In genomic region chr2:145961846-145962245, GRCh38 we compare ENCODE assay signal across 20 cellular contexts.
DNase-seq lines count a peak whose midpoint lies in the region; ATAC-seq and TF ChIP-seq lines count a peak whose summit lies in the region.
"Had no signal": no experiment of that assay in that cellular context is flagged by ENCODE, and none has a peak within 500 bp of the region (broad histone marks: within the 10 kb centered on the region; RNA-seq: fewer than 3 reads in every experiment).

No MANE protein-coding gene starts in this region.

- no peak overlapping the region for H2AFZ ChIP-seq in GM23248
- H2AFZ ChIP-seq: GM23338 had no signal

- 31 to 39% methylated on average over 1 of the region's 1 CpG for WGBS in GM23248 (ENCODE audit: low coverage in 1 of 2, low lambda C conversion rate in 2 of 2, missing lambda C conversion rate in 2 of 2), 2 experiments
- WGBS in right lobe of liver (ENCODE audit: insufficient coverage, low coverage, low lambda C conversion rate, missing lambda C conversion rate), result 55% methylated on average over 1 of the region's 1 CpG
- WGBS in spleen, 5 donors, result 65 to 86% (median 75%) methylated on average over 1 of the region's 1 CpG

- H3K9me3 ChIP-seq in GM23248 (ENCODE audit: low read depth), result peaks cover 4% of the 10 kb centered on the region
- no peaks in the 10 kb centered on the region for H3K9me3 ChIP-seq in right lobe of liver
- peaks cover 0 to 45% (median 21%) of the 10 kb centered on the region in 8 donors for H3K9me3 ChIP-seq in spleen

- no peak for TF ChIP-seq CTCF in astrocyte of the spinal cord (IDR thresholded peaks at IDR 0.05; ENCODE audit: low read depth, low read length)
- no peak for TF ChIP-seq CTCF in right lobe of liver (IDR thresholded peaks at IDR 0.05)
- no peak for TF ChIP-seq CTCF in coronary artery (IDR thresholded peaks at IDR 0.05)
- no peak for TF ChIP-seq CTCF in spleen (IDR thresholded peaks at IDR 0.05 in 8 of 11, conservative IDR thresholded peaks at IDR 0.05 in 3 of 11)

- in situ Hi-C loops in GM23248 (cut with MboI), result no loop called here
- in situ Hi-C loops in astrocyte of the spinal cord (cut with HindIII; ENCODE audit: low sequenced_read_pairs), result no loop called here

- no peaks in the 10 kb centered on the region; the same call in 1 of the 2 replicates for H3K4me1 ChIP-seq in GM23248 (ENCODE audit: insufficient read depth)
- H3K4me1 ChIP-seq in right lobe of liver, result no peaks in the 10 kb centered on the region
- H3K4me1 ChIP-seq in spleen, result no peaks in the 10 kb centered on the region

- ATAC-seq in right lobe of liver, result no peak
- ATAC-seq: GM12878, GM23338, K562 had no signal

- DNase-seq in GM23248 (peak; percentile 53), astrocyte of the spinal cord (ENCODE audit: low read depth, low spot score) (peak; percentile 35), fibroblast of peridontal ligament (ENCODE audit: extremely low read depth) (peak; percentile 58), stromal cell of bone marrow (ENCODE audit: low read depth) (peak; percentile 22), right lobe of liver (no peak), coronary artery (ENCODE audit: low spot score) (no peak), spleen (no peak)
- DNase-seq: AML-193, DMS79 treated with DMSO at 0.1 percent for 48 hours, NCI-H187 treated with DMSO at 0.1 percent for 48 hours, NCI-H2227 treated with DMSO at 0.1 percent for 48 hours, NCI-H524, NCI-H82, OCI-M1, SHP77 had no signal

- H3K79me2 ChIP-seq in GM23248 (ENCODE audit: insufficient read depth), result no peaks in the 10 kb centered on the region

- intact Hi-C loops in right lobe of liver (cut with DNase I) (no loop called here), spleen (cut with DNase I; ENCODE audit: low total_unique reads) (no loop called here)

- no peaks in the 10 kb centered on the region for H3K9me2 ChIP-seq in GM23248 (ENCODE audit: insufficient read depth)

- H3K27me3 ChIP-seq in GM23248 (replicated peaks; ENCODE audit: insufficient read depth) (no peaks in the 10 kb centered on the region), right lobe of liver (no peaks in the 10 kb centered on the region), spleen (replicated peaks in 1 of 7) (no peaks in the 10 kb centered on the region)

- TF ChIP-seq POLR2A in right lobe of liver (IDR thresholded peaks at IDR 0.05) (no peak), spleen (IDR thresholded peaks at IDR 0.05) (no peak)

- no peak overlapping the region for H3K9ac ChIP-seq in GM23248

- H3K4me3 ChIP-seq in GM23248, result no peak overlapping the region
- no peak overlapping the region for H3K4me3 ChIP-seq in astrocyte of the spinal cord (ENCODE audit: low read depth, low read length)
- H3K4me3 ChIP-seq in right lobe of liver, result no peak overlapping the region
- no peak overlapping the region for H3K4me3 ChIP-seq in coronary artery
- H3K4me3 ChIP-seq in spleen, result no peak overlapping the region
- H3K4me3 ChIP-seq: GM12878, GM23338, K562, SK-N-MC had no signal

- no peak overlapping the region for H3K4me2 ChIP-seq in GM23248 (ENCODE audit: unreplicated experiment)
- H3K4me2 ChIP-seq: GM23338 had no signal

- 0 out of 2 replicates have a peak, but pooled peaks cover 5% of the 10 kb centered on the region for H3F3A ChIP-seq in GM23248 (ENCODE audit: insufficient read depth)

- no peaks in the 10 kb centered on the region for H4K20me1 ChIP-seq in GM23248 (ENCODE audit: insufficient read depth)

- H3K27ac ChIP-seq in GM23248, result no peak overlapping the region
- H3K27ac ChIP-seq in right lobe of liver, result no peak overlapping the region
- H3K27ac ChIP-seq in coronary artery, result no peak overlapping the region
- H3K27ac ChIP-seq in spleen, result no peak overlapping the region
- H3K27ac ChIP-seq: C4-2B, SK-N-MC had no signal

- H3K36me3 ChIP-seq in GM23248 (ENCODE audit: low read depth) (no peaks in the 10 kb centered on the region), right lobe of liver (no peaks in the 10 kb centered on the region), spleen (no peaks in the 10 kb centered on the region)

Comparison
In these comparisons a context has a peak if more than half of its experiments do, and no peak if none do; other contexts are left out.
1. DNase-seq: peak in GM23248 (single experiment), astrocyte of the spinal cord (single experiment), fibroblast of peridontal ligament (single experiment) and stromal cell of bone marrow (single experiment); none in right lobe of liver (0 of 3), coronary artery (single experiment) and spleen (single experiment).